Comparison of ENCODE assay signal across 28 cellular contexts in the genomic region with DNA sequence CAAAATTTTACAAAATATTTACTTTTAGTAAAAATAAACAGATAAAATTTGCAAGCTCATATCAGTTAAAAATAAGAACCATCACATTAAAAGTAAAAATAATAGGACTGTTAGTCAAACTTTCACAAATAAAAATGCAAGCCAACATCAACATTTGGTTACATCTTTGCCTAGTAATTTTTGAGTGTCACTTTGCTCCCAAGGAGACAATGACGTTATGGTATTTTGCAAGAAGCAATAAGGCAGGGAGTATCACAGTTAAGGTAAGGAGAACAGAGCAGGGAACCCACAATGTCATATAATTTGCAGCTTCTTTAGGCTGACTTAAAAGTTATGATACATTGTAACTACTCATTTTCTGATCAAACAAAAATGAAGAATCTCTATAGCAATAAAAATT.
"Had no signal": no experiment of that assay in that cellular context is flagged by ENCODE, and none has a peak within 500 bp of the region (broad histone marks: within the 10 kb centered on the region; RNA-seq: fewer than 3 reads in every experiment).

No MANE protein-coding gene starts in this region.

- H3K27ac ChIP-seq: neural progenitor cell, ovary, parathyroid adenoma, psoas muscle, right lobe of liver, skin epidermis, spleen, suprapubic skin, testis, tibial artery, transverse colon, upper lobe of right lung, uterus had no signal

- H3K79me2 ChIP-seq: parathyroid adenoma had no signal

- H3K9ac ChIP-seq: neural progenitor cell, parathyroid adenoma had no signal

- H3K9me3 ChIP-seq: ovary, psoas muscle, right lobe of liver, spleen, suprapubic skin, testis, tibial artery, transverse colon, upper lobe of right lung, uterus had no signal

- DNase-seq: natural killer cell; occipital lobe; ovary; posterior cingulate gyrus; psoas muscle; right cardiac atrium; right lobe of liver; spleen; stimulated activated CD4-positive, alpha-beta T cell treated with anti-CD3 and anti-CD28 coated beads, Interleukin-12 subunit alpha, Interleukin-12 subunit beta, amount 100 ng/mL, for 4 hours; stimulated activated CD4-positive, alpha-beta T cell treated with anti-CD3 and anti-CD28 coated beads, Interleukin-1b, Interleukin-23, amount 100 ng/mL, for 48 hours; stimulated activated CD4-positive, alpha-beta T cell treated with anti-CD3 and anti-CD28 coated beads, Interleukin-4, amount 100 ng/mL, for 1 hour; stimulated activated CD4-positive, alpha-beta T cell treated with anti-CD3 and anti-CD28 coated beads, Interleukin-4, amount 100 ng/mL, for 4 hours; stimulated activated CD8-positive, alpha-beta memory T cell treated with anti-CD3 and anti-CD28 coated beads, Interleukin-4, amount 100 ng/mL, for 48 hours; stimulated activated naive CD4-positive, alpha-beta T cell; stimulated activated naive CD8-positive, alpha-beta T cell treated with anti-CD3 and anti-CD28 coated beads, Interleukin-15, amount 100 ng/mL, for 72 hours; stimulated activated naive CD8-positive, alpha-beta T cell treated with anti-CD3 and anti-CD28 coated beads, Interleukin-15, Interleukin-2, amounts not matched to agents 100 U/mL and 50 U/mL, for 24 hours; substantia nigra; testis; tibial artery; transverse colon; upper lobe of right lung; uterus had no signal

- H3K4me2 ChIP-seq: neural progenitor cell, smooth muscle cell had no signal

- H3K27me3 ChIP-seq: neural progenitor cell, ovary, right lobe of liver, spleen, suprapubic skin, testis, tibial artery, transverse colon, upper lobe of right lung, uterus had no signal

- ATAC-seq: natural killer cell; psoas muscle; right cardiac atrium; right lobe of liver; stimulated activated memory B cell treated with anti-CD40 and anti-IgM and Interleukin-4, amounts not matched to agents 10 μg/mL and 1 μg/mL and 100 μg/mL, for 72 hours; stimulated activated naive CD8-positive, alpha-beta T cell treated with anti-CD3 and anti-CD28 coated beads, Interleukin-15, amount 100 ng/mL, for 72 hours; stimulated activated naive CD8-positive, alpha-beta T cell treated with anti-CD3 and anti-CD28 coated beads, Interleukin-15, Interleukin-2, amounts not matched to agents 100 U/mL and 50 U/mL, for 24 hours; upper lobe of right lung had no signal

- H3K4me1 ChIP-seq: neural progenitor cell, parathyroid adenoma, right lobe of liver, spleen, suprapubic skin, testis, tibial artery, transverse colon, upper lobe of right lung, uterus had no signal

- H3K36me3 ChIP-seq: neural progenitor cell, ovary, right lobe of liver, suprapubic skin, tibial artery, upper lobe of right lung, uterus had no signal

- H3K4me3 ChIP-seq: neural progenitor cell, ovary, psoas muscle, right lobe of liver, skin epidermis, smooth muscle cell, spleen, suprapubic skin, testis, tibial artery, transverse colon, upper lobe of right lung, uterus had no signal
